7 cellular contexts compared by ENCODE assay signal in genomic region chr4:24980064-24980690, GRCh38. TPM values are rescaled to one million over a fixed set of nuclear protein-coding genes. Genes with fewer than 3 reads are reported as not detected.
DNase-seq lines count a peak whose midpoint lies in the region; ATAC-seq and TF ChIP-seq lines count a peak whose summit lies in the region.

No MANE protein-coding gene starts in this region.

- TF ChIP-seq CTCF in GM12873 (IDR thresholded peaks at IDR 0.05; ENCODE audit: insufficient read depth, low read depth, low read length, missing control alignments): peak; percentile 87

- peak; percentile 11 for DNase-seq in NCI-H82 treated with DMSO at 0.1 percent for 48 hours (lab: John Stamatoyannopoulos, UW; ENCODE audit: unreplicated experiment)
- peak; percentile 10 for DNase-seq in activated CD8-positive, alpha-beta memory T cell treated with anti-CD3 and anti-CD28 coated beads, Interleukin-2, amount 50 U/mL, for 24 hours (ENCODE audit: extremely low read depth)
- peak; percentile 54 to 67 for DNase-seq in erythroblast (lab: John Stamatoyannopoulos, UW)
- peak; percentile 64 for DNase-seq in myocyte (ENCODE audit: low read depth)
- peak; percentile 51 for DNase-seq in stimulated activated naive CD8-positive, alpha-beta T cell treated with anti-CD3 and anti-CD28 coated beads, Interleukin-15, Interleukin-2, amounts not matched to agents 100 U/mL and 50 U/mL, for 24 hours

- TF ChIP-seq POLR2A in erythroblast (IDR thresholded peaks at IDR 0.05; ENCODE audit: low read length): no peak

- ATAC-seq in HG03097 (IDR thresholded peaks at IDR 0.05; ENCODE audit: low FRiP score, unreplicated experiment): peak; percentile 89
- ATAC-seq in stimulated activated naive CD8-positive, alpha-beta T cell treated with anti-CD3 and anti-CD28 coated beads, Interleukin-15, Interleukin-2, amounts not matched to agents 100 U/mL and 50 U/mL, for 24 hours: peak; percentile 42

RNA-seq across cellular contexts. Expression of gene LGI2, which starts 50.6 kb away (rescaled TPM):
- not detected in 2 replicates for total RNA-seq in myocyte
- not detected for polyA plus RNA-seq in myocyte (2012)

Comparison
In these comparisons a context has a peak if more than half of its experiments do, and no peak if none do; other contexts are left out.
1. Peak in every context shown above with its lines: DNase-seq and ATAC-seq.
2. DNase-seq: peak in every context shown above with its lines; median percentile 64 in myocyte; 60 in erythroblast; 51 in stimulated activated naive CD8-positive, alpha-beta T cell treated with anti-CD3 and anti-CD28 coated beads, Interleukin-15, Interleukin-2, amounts not matched to agents 100 U/mL and 50 U/mL, for 24 hours; 11 in NCI-H82 treated with DMSO at 0.1 percent for 48 hours; 10 in activated CD8-positive, alpha-beta memory T cell treated with anti-CD3 and anti-CD28 coated beads, Interleukin-2, amount 50 U/mL, for 24 hours.